23 cellular contexts compared by ENCODE assay signal in genomic region chr20:15528386-15529111, GRCh38.
DNase-seq lines count a peak whose midpoint lies in the region; ATAC-seq and TF ChIP-seq lines count a peak whose summit lies in the region.
"Had no signal": no experiment of that assay in that cellular context is flagged by ENCODE, and none has a peak within 500 bp of the region (broad histone marks: within the 10 kb centered on the region; RNA-seq: fewer than 3 reads in every experiment).

No MANE protein-coding gene starts in this region.

- no peak overlapping the region for H3K27ac ChIP-seq in SK-N-SH (ENCODE audit: low read depth in 2 of 2, low read length in 1 of 2)
- H3K27ac ChIP-seq in ovary: no peak overlapping the region
- H3K27ac ChIP-seq: PC-9, right atrium auricular region, tibial artery had no signal

- intact Hi-C loops in ovary (cut with DNase I): no loop called here

- POLR2A ChIA-PET in SK-N-SH (lab: Yijun Ruan, JAX): no interaction called here
- POLR2A ChIA-PET in activated CD8-positive, alpha-beta T cell treated with anti-CD3 and anti-CD28 coated beads, Interleukin-2, amount 10 ng/mL, durations not matched to agents 7 days and 5 days (lab: Charles Lee): no interaction called here

- no peaks in the 10 kb centered on the region for H3F3A ChIP-seq in SK-N-SH (replicated peaks; ENCODE audit: insufficient read depth)

- TF ChIP-seq RAD21 in SK-N-SH (IDR thresholded peaks at IDR 0.05; ENCODE audit: low read length): no peak

- no peak overlapping the region for H3K27ac Mint-ChIP-seq in chondrocyte (ENCODE audit: unreplicated experiment)
- no peak overlapping the region for H3K27ac Mint-ChIP-seq in activated CD8-positive, alpha-beta T cell treated with anti-CD3 and anti-CD28 coated beads, Interleukin-2, amount 10 ng/mL, durations not matched to agents 7 days and 5 days
- H3K27ac Mint-ChIP-seq: activated CD8-positive, alpha-beta T cell treated with anti-CD3 and anti-CD28 coated beads for 36 hours; brain; stimulated activated naive B cell treated with anti-CD40 and anti-IgM and Interleukin-4, amounts not matched to agents 10 μg/mL and 1 μg/mL and 100 μg/mL, for 72 hours had no signal

- no peak overlapping the region for H3K9ac ChIP-seq in SK-N-SH

- no peak overlapping the region for H3K4me3 Mint-ChIP-seq in chondrocyte (ENCODE audit: unreplicated experiment)
- no peak overlapping the region for H3K4me3 Mint-ChIP-seq in activated CD8-positive, alpha-beta T cell treated with anti-CD3 and anti-CD28 coated beads, Interleukin-2, amount 10 ng/mL, durations not matched to agents 7 days and 5 days
- H3K4me3 Mint-ChIP-seq: activated CD8-positive, alpha-beta T cell treated with anti-CD3 and anti-CD28 coated beads for 36 hours; activated T-cell treated with anti-CD3 and anti-CD28 coated beads, Interleukin-2, amount 50 U/mL, for 4 hours; brain; stimulated activated naive B cell treated with anti-CD40 and anti-IgM and Interleukin-4, amounts not matched to agents 10 μg/mL and 1 μg/mL and 100 μg/mL, for 72 hours had no signal

- no peaks in the 10 kb centered on the region for H3K9me3 ChIP-seq in SK-N-SH
- no peaks in the 10 kb centered on the region for H3K9me3 ChIP-seq in ovary
- H3K9me3 ChIP-seq: right atrium auricular region, tibial artery had no signal

- no peaks in the 10 kb centered on the region for H3K4me1 ChIP-seq in SK-N-SH (ENCODE audit: control insufficient read depth in 1 of 2, insufficient read depth in 2 of 2, low read depth in 1 of 2, low read length in 1 of 2)
- no peaks in the 10 kb centered on the region for H3K4me1 ChIP-seq in ovary (ENCODE audit: insufficient read depth)
- H3K4me1 ChIP-seq: right atrium auricular region, tibial artery had no signal

- H2AFZ ChIP-seq in SK-N-SH (ENCODE audit: low read depth): no peak overlapping the region
- H2AFZ ChIP-seq: PC-9 had no signal

- TF ChIP-seq EP300 in SK-N-SH (IDR thresholded peaks at IDR 0.05; ENCODE audit: borderline replicate concordance in 1 of 2, low read depth in 1 of 2, low read length in 1 of 2) (no peak), ovary (IDR thresholded peaks at IDR 0.05) (no peak)

- H3K27me3 Mint-ChIP-seq in chondrocyte (ENCODE audit: low read depth): peaks cover 2% of the 10 kb centered on the region
- H3K27me3 Mint-ChIP-seq in activated CD8-positive, alpha-beta T cell treated with anti-CD3 and anti-CD28 coated beads, Interleukin-2, amount 10 ng/mL, durations not matched to agents 7 days and 5 days (ENCODE audit: low read depth): no peaks in the 10 kb centered on the region
- H3K27me3 Mint-ChIP-seq: activated CD8-positive, alpha-beta T cell treated with anti-CD3 and anti-CD28 coated beads for 36 hours had no signal

- CTCF ChIA-PET in SK-N-SH (lab: Yijun Ruan, JAX): no interaction called here
- CTCF ChIA-PET in activated CD8-positive, alpha-beta T cell treated with anti-CD3 and anti-CD28 coated beads, Interleukin-2, amount 10 ng/mL, durations not matched to agents 7 days and 5 days (lab: Charles Lee): no interaction called here

- H3K36me3 Mint-ChIP-seq in chondrocyte (ENCODE audit: low read depth): no peaks in the 10 kb centered on the region
- no peaks in the 10 kb centered on the region for H3K36me3 Mint-ChIP-seq in activated CD8-positive, alpha-beta T cell treated with anti-CD3 and anti-CD28 coated beads, Interleukin-2, amount 10 ng/mL, durations not matched to agents 7 days and 5 days (ENCODE audit: low read depth)
- H3K36me3 Mint-ChIP-seq: brain; stimulated activated naive B cell treated with anti-CD40 and anti-IgM and Interleukin-4, amounts not matched to agents 10 μg/mL and 1 μg/mL and 100 μg/mL, for 72 hours had no signal

- no peak overlapping the region for H3K4me2 ChIP-seq in SK-N-SH
- H3K4me2 ChIP-seq: PC-9 had no signal

- H3K9me3 Mint-ChIP-seq in chondrocyte (ENCODE audit: low read depth): peaks cover 3% of the 10 kb centered on the region
- peaks cover 14% of the 10 kb centered on the region for H3K9me3 Mint-ChIP-seq in activated CD8-positive, alpha-beta T cell treated with anti-CD3 and anti-CD28 coated beads, Interleukin-2, amount 10 ng/mL, durations not matched to agents 7 days and 5 days (ENCODE audit: insufficient read depth)

- H3K27me3 ChIP-seq in SK-N-SH (ENCODE audit: insufficient read depth): no peaks in the 10 kb centered on the region
- H3K27me3 ChIP-seq in ovary: no peaks in the 10 kb centered on the region
- H3K27me3 ChIP-seq: right atrium auricular region, tibial artery had no signal

- no peak for TF ChIP-seq CTCF in SK-N-SH (IDR thresholded peaks at IDR 0.05)
- TF ChIP-seq CTCF in ovary (IDR thresholded peaks at IDR 0.05): no peak
- no peak for TF ChIP-seq CTCF in chondrocyte (IDR thresholded peaks at IDR 0.05)

- H3K4me3 ChIP-seq in SK-N-SH (ENCODE audit: low read depth in 2 of 2, low read length in 1 of 2) (no peak overlapping the region), ovary (no peak overlapping the region)
- H3K4me3 ChIP-seq: PC-9, right atrium auricular region, tibial artery had no signal

- no peaks in the 10 kb centered on the region for H4K20me1 ChIP-seq in SK-N-SH (ENCODE audit: insufficient read depth)

- DNase-seq in HS-27A (ENCODE audit: low read depth) (peak; percentile 69), SK-N-SH (no peak), cerebellum (ENCODE audit: low spot score) (peak; percentile 47), ovary (peak in 4 of 5 donors; percentile 11 to 71 (median 43)), chondrocyte (ENCODE audit: low spot score) (no peak), midbrain (lab: John Stamatoyannopoulos, UW) (no peak), NCI-H1436 (lab: John Stamatoyannopoulos, UW) (no peak)
- DNase-seq in activated CD8-positive, alpha-beta T cell treated with anti-CD3 and anti-CD28 coated beads, Interleukin-2, amount 10 ng/mL, durations not matched to agents 7 days and 5 days: no peak
- DNase-seq: activated CD8-positive, alpha-beta T cell treated with anti-CD3 and anti-CD28 coated beads for 36 hours; activated naive CD4-positive, alpha-beta T cell treated with anti-CD3 and anti-CD28 coated beads, Interleukin-2, amount 50 U/mL, for 16 hours; activated T-cell treated with anti-CD3 and anti-CD28 coated beads, Interleukin-2, amount 50 U/mL, for 4 hours; AML-193; Calu3; Karpas-422; left colon; NCI-H1105; NCI-H526; occipital lobe; PC-9; stimulated activated naive B cell treated with anti-CD40 and anti-IgM and Interleukin-4, amounts not matched to agents 10 μg/mL and 1 μg/mL and 100 μg/mL, for 72 hours; tibial artery had no signal

- H3K9me2 ChIP-seq in SK-N-SH: 0 out of 2 replicates have a peak, but pooled peaks cover 3% of the 10 kb centered on the region

- no peak for ATAC-seq in activated CD8-positive, alpha-beta T cell treated with anti-CD3 and anti-CD28 coated beads, Interleukin-2, amount 10 ng/mL, durations not matched to agents 7 days and 5 days
- ATAC-seq: activated CD8-positive, alpha-beta T cell treated with anti-CD3 and anti-CD28 coated beads for 36 hours; activated T-cell treated with anti-CD3 and anti-CD28 coated beads, Interleukin-2, amount 50 U/mL, for 4 hours; left colon; stimulated activated naive B cell treated with anti-CD40 and anti-IgM and Interleukin-4, amounts not matched to agents 10 μg/mL and 1 μg/mL and 100 μg/mL, for 72 hours had no signal

- TF ChIP-seq POLR2A in ovary (IDR thresholded peaks at IDR 0.05): no peak

- no peaks in the 10 kb centered on the region for H3K79me2 ChIP-seq in SK-N-SH (ENCODE audit: insufficient read depth)

- 27% methylated on average over 4 of the region's 4 CpGs for WGBS in SK-N-SH (ENCODE audit: low lambda C conversion rate)
- WGBS in ovary, 3 donors: 34 to 42% (median 39%) methylated on average over 4 of the region's 4 CpGs

- H3K36me3 ChIP-seq in SK-N-SH (replicated peaks in 1 of 2; ENCODE audit: control insufficient read depth in 1 of 2, insufficient read depth in 2 of 2, low read length in 1 of 2) (no peaks in the 10 kb centered on the region), ovary (no peaks in the 10 kb centered on the region)
- H3K36me3 ChIP-seq: right atrium auricular region, tibial artery had no signal

- no peaks in the 10 kb centered on the region for H3K4me1 Mint-ChIP-seq in chondrocyte (ENCODE audit: low read depth)
- H3K4me1 Mint-ChIP-seq in activated CD8-positive, alpha-beta T cell treated with anti-CD3 and anti-CD28 coated beads, Interleukin-2, amount 10 ng/mL, durations not matched to agents 7 days and 5 days (ENCODE audit: low read depth): no peaks in the 10 kb centered on the region
- H3K4me1 Mint-ChIP-seq: stimulated activated naive B cell treated with anti-CD40 and anti-IgM and Interleukin-4, amounts not matched to agents 10 μg/mL and 1 μg/mL and 100 μg/mL, for 72 hours had no signal

TF ChIP-seq in SK-N-SH, 30 proteins besides CTCF, POLR2A, EP300 and RAD21:
- TF ChIP-seq GABPA (IDR thresholded peaks at IDR 0.05; ENCODE audit: low read depth) (no peak), RFX5 (IDR thresholded peaks at IDR 0.05; ENCODE audit: low read length) (no peak), TCF12 (IDR thresholded peaks at IDR 0.05) (peak; percentile 20; the same call in 1 of the 2 replicates), NRF1 (IDR thresholded peaks at IDR 0.05; ENCODE audit: low read depth, low read length) (no peak), RXRA (IDR thresholded peaks at IDR 0.05; ENCODE audit: borderline replicate concordance, low read depth) (no peak), FOXJ3 (CRISPR knock-in tag; IDR thresholded peaks at IDR 0.05) (no peak), YY1 (IDR thresholded peaks at IDR 0.05; ENCODE audit: low read depth) (no peak), POLR2AphosphoS5 (IDR thresholded peaks at IDR 0.05; ENCODE audit: low read depth, low read length) (no peak), EZH2phosphoT487 (IDR thresholded peaks at IDR 0.05; ENCODE audit: borderline replicate concordance, low read depth) (no peak)

Comparison
In these comparisons a context has a peak if more than half of its experiments do, and no peak if none do; other contexts are left out.
1. DNase-seq: peak in HS-27A (single experiment), cerebellum (single experiment) and ovary (4 of 5); none in SK-N-SH (single experiment), chondrocyte (single experiment), midbrain (single experiment), NCI-H1436 (single experiment) and activated CD8-positive, alpha-beta T cell treated with anti-CD3 and anti-CD28 coated beads, Interleukin-2, amount 10 ng/mL, durations not matched to agents 7 days and 5 days (single experiment).